ENCODE assay signal across 11 cellular contexts in the genomic region with DNA sequence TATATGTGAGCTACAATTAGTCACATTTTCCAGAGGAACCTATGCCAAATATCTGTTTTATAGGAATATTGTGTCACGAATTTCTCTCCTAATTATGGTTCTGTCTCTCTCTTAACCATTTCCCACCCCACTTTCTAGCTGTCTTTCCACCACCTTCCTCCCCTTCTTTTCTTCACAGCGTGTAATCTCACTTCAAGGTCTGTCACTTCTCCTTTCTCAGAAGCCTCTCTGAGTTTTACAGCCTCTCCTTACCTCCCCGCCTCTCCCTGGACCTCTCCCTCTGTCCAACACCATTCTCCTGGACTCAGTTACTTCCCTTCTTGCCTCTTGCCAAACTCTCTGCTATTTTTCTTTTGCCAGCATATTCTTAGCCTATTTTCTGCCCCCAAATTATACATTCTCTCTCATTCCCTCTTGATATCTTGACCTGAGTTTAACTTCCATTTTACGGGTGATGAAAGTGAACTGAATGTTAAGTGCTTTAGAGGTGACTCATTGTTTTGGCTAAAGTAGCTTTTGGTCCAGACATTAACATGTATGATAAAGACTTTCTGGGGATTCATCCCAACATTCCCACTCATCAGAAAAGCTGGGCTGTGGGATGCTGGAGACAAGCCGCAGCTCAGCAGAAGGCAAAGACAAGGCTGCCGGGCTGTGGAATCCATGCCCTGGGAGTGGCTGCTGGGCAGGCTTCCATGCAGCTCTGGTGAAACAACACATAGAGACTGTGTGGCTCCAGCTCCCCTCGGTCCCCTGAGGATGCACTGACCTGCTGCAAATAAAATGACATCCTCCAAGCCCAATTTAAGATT.
DNase-seq lines count a peak whose midpoint lies in the region; ATAC-seq, FAIRE-seq and TF ChIP-seq lines count a peak whose summit lies in the region.
"Had no signal": no experiment of that assay in that cellular context is flagged by ENCODE, and none has a peak within 500 bp of the region (broad histone marks: within the 10 kb centered on the region; RNA-seq: fewer than 3 reads in every experiment).

No MANE protein-coding gene starts in this region.

- 18% methylated on average over 5 of the region's 7 CpGs; no CpG with 5 or more reads in 1 of the 2 experiments for WGBS in IMR-90 (ENCODE audit: extremely low coverage in 2 of 2, insufficient read length in 1 of 2), 2 experiments
- 52 to 64% methylated on average over 7 of the region's 7 CpGs for WGBS in lung, 2 donors

- H4K5ac ChIP-seq in IMR-90 (ENCODE audit: low read depth, low read length) = no peak overlapping the region

- H2BK120ac ChIP-seq in IMR-90 (ENCODE audit: low read depth, low read length) = no peak overlapping the region

- no peak overlapping the region for H3K4me3 ChIP-seq in IMR-90 (ENCODE audit: insufficient read depth, low read depth, low read length)
- no peak overlapping the region for H3K4me3 ChIP-seq in lung
- H3K4me3 ChIP-seq in CD4-positive, alpha-beta memory T cell (ENCODE audit: low read length in 2 of 2) = no peak overlapping the region
- H3K4me3 ChIP-seq: BLaER1 had no signal

- in situ Hi-C loops in IMR-90 (cut with MboI; ENCODE audit: low sequenced_read_pairs) = no loop called here

- no peak overlapping the region for H2BK15ac ChIP-seq in IMR-90 (ENCODE audit: low read depth, low read length)

- no peak overlapping the region for H3K18ac ChIP-seq in IMR-90 (ENCODE audit: low read depth, low read length)

- DNase-seq in A172 (ENCODE audit: low spot score) = peak; percentile 67
- peak; percentile 33 for DNase-seq in IMR-90
- peak in 6 of 61 donors; percentile 7 to 24 (median 13) for DNase-seq in caudate nucleus (lab: John Stamatoyannopoulos, UW)
- DNase-seq in lung (ENCODE audit: low spot score) = peak; percentile 28
- DNase-seq in CD4-positive, alpha-beta memory T cell = no peak
- DNase-seq in ureter (ENCODE audit: low spot score) = no peak
- DNase-seq in HTR-8/SVneo (ENCODE audit: insufficient read length, low spot score) = no peak
- DNase-seq: activated CD4-positive, alpha-beta T cell treated with anti-CD3 and anti-CD28 coated beads, Interleukin-2, amount 50 U/mL, for 1 hour; SHP77 treated with DMSO at 0.1 percent for 48 hours had no signal

- CTCF ChIA-PET in IMR-90 (lab: Yijun Ruan, JAX) = interaction anchor here (0.9 kb wide), 1 partner anchor 101 kb away, joined by 3 read pairs; no protein-coding TSS in a partner anchor
- CTCF ChIA-PET in CD4-positive, alpha-beta memory T cell (lab: Charles Lee; ENCODE audit: partially characterized antibody) = no interaction called here

- FAIRE-seq in HTR-8/SVneo (lab: Jason Lieb, UNC) = no peak

- H3K27ac ChIP-seq in IMR-90 (ENCODE audit: insufficient read depth, low read length) (no peak overlapping the region), caudate nucleus (ENCODE audit: low read depth, low read length) (peak overlapping the region; percentile 16), lung (ENCODE audit: low read depth in 1 of 2, low read length in 1 of 2) (no peak overlapping the region)
- no peak overlapping the region for H3K27ac ChIP-seq in CD4-positive, alpha-beta memory T cell (ENCODE audit: low read depth, low read length)
- H3K27ac ChIP-seq: BLaER1 had no signal

- no peak overlapping the region for H3K23ac ChIP-seq in IMR-90 (ENCODE audit: low read depth, low read length)

- no peak overlapping the region for H3K4ac ChIP-seq in IMR-90 (ENCODE audit: low read depth, low read length)

- TF ChIP-seq POLR2A in IMR-90 (IDR thresholded peaks at IDR 0.05; ENCODE audit: low read depth, low read length) = no peak

- no peaks in the 10 kb centered on the region for H3K9me1 ChIP-seq in IMR-90 (ENCODE audit: insufficient read depth, low read length)

- H3K79me1 ChIP-seq in IMR-90 (ENCODE audit: low read depth in 1 of 2, low read length in 2 of 2) = no peaks in the 10 kb centered on the region

- H3K27me3 Mint-ChIP-seq in CD4-positive, alpha-beta memory T cell = peaks cover 0 to 2% of the 10 kb centered on the region in 2 donors

- no peak overlapping the region for H2AK5ac ChIP-seq in IMR-90 (ENCODE audit: low read depth, low read length)

- H3K4me1 Mint-ChIP-seq in CD4-positive, alpha-beta memory T cell = no peaks in the 10 kb centered on the region

- TF ChIP-seq CTCF in IMR-90 (conservative IDR thresholded peaks at IDR 0.05; ENCODE audit: low read depth, low read length) (no peak), lung (IDR thresholded peaks at IDR 0.05; ENCODE audit: control extremely low read depth, extremely low read depth) (no peak)

- no peak overlapping the region for H4K8ac ChIP-seq in IMR-90 (ENCODE audit: low read depth in 2 of 2, low read length in 2 of 2)

- H3K27ac Mint-ChIP-seq in CD4-positive, alpha-beta memory T cell = no peak overlapping the region

- H3K36me3 ChIP-seq in IMR-90 (ENCODE audit: control insufficient read depth, insufficient read depth, low read length) (no peaks in the 10 kb centered on the region), lung (ENCODE audit: control insufficient read depth in 2 of 2, insufficient read depth in 2 of 2, low read length in 2 of 2) (no peaks in the 10 kb centered on the region)
- no peaks in the 10 kb centered on the region for H3K36me3 ChIP-seq in CD4-positive, alpha-beta memory T cell (ENCODE audit: insufficient read depth, low read length)
- H3K36me3 ChIP-seq: BLaER1 had no signal

- no peak overlapping the region for H3K4me2 ChIP-seq in IMR-90 (ENCODE audit: low read depth, low read length)
- H3K4me2 ChIP-seq: BLaER1 had no signal

- H3K14ac ChIP-seq in IMR-90 (replicated peaks; ENCODE audit: low read depth, low read length) = no peak overlapping the region

- BruUV-seq in IMR-90 (replicated peaks; lab: Mats Ljungman, UMichigan) = no TSS peak

- H2AK9ac ChIP-seq in IMR-90 (replicated peaks; ENCODE audit: low read depth, low read length, poor library complexity) = no peak overlapping the region

- no peak overlapping the region for H2BK5ac ChIP-seq in IMR-90 (ENCODE audit: low read depth, low read length, poor library complexity, severe bottlenecking)

- no peak overlapping the region for H3K9ac ChIP-seq in IMR-90 (ENCODE audit: low read depth, low read length)
- H3K9ac ChIP-seq: BLaER1 had no signal

- H2AFZ ChIP-seq in IMR-90 (replicated peaks; ENCODE audit: low read length, poor library complexity) = no peak overlapping the region

- no peaks in the 10 kb centered on the region for H4K20me1 ChIP-seq in IMR-90 (ENCODE audit: insufficient read depth, low read length)
- H4K20me1 ChIP-seq: BLaER1 had no signal

- H3K9me3 ChIP-seq in IMR-90 (ENCODE audit: control insufficient read depth, insufficient read depth, low read length) (no peaks in the 10 kb centered on the region), lung (ENCODE audit: control insufficient read depth in 2 of 2, insufficient read depth in 1 of 2, low read length in 1 of 2) (peaks cover 0 to 2% of the 10 kb centered on the region in 2 donors)
- H3K9me3 ChIP-seq in CD4-positive, alpha-beta memory T cell (ENCODE audit: control insufficient read depth in 1 of 2, low read length in 2 of 2) = no peaks in the 10 kb centered on the region
- H3K9me3 ChIP-seq: BLaER1 had no signal

- H3K4me3 Mint-ChIP-seq in CD4-positive, alpha-beta memory T cell = no peak overlapping the region

- no peak overlapping the region for H4K91ac ChIP-seq in IMR-90 (ENCODE audit: insufficient read depth, low read depth, low read length)

- intact Hi-C loops in IMR-90 (cut with micrococcal nuclease) = no loop called here
- intact Hi-C loops in CD4-positive, alpha-beta memory T cell (cut with micrococcal nuclease) = no loop called here

- H3K27me3 ChIP-seq in IMR-90 (ENCODE audit: control insufficient read depth, insufficient read depth, low read length) (no peaks in the 10 kb centered on the region), lung (ENCODE audit: control insufficient read depth, insufficient read depth) (no peaks in the 10 kb centered on the region)
- no peaks in the 10 kb centered on the region for H3K27me3 ChIP-seq in CD4-positive, alpha-beta memory T cell (ENCODE audit: insufficient read depth, low read length)
- H3K27me3 ChIP-seq: BLaER1 had no signal

- no peak overlapping the region for H2BK20ac ChIP-seq in IMR-90 (ENCODE audit: low read depth, low read length)

- H3K56ac ChIP-seq in IMR-90 (ENCODE audit: extremely low read depth, insufficient read depth, low read length) = no peak overlapping the region

- no peaks in the 10 kb centered on the region for H3K36me3 Mint-ChIP-seq in CD4-positive, alpha-beta memory T cell

- TF ChIP-seq RAD21 in IMR-90 (IDR thresholded peaks at IDR 0.05; ENCODE audit: low read length) = no peak

- ATAC-seq in IMR-90 (ENCODE audit: low read depth) (no peak), lung (ENCODE audit: insufficient read depth, low FRiP score) (no peak), GM21381 (IDR thresholded peaks at IDR 0.05; ENCODE audit: unreplicated experiment) (no peak)

- no peaks in the 10 kb centered on the region for H3K9me3 Mint-ChIP-seq in CD4-positive, alpha-beta memory T cell

- H3K4me1 ChIP-seq in IMR-90 (ENCODE audit: control insufficient read depth, insufficient read depth, low read length) (no peaks in the 10 kb centered on the region), lung (ENCODE audit: control insufficient read depth in 2 of 2, insufficient read depth in 2 of 2, low read length in 2 of 2) (no peaks in the 10 kb centered on the region)
- no peaks in the 10 kb centered on the region for H3K4me1 ChIP-seq in CD4-positive, alpha-beta memory T cell (ENCODE audit: insufficient read depth, low read length)
- H3K4me1 ChIP-seq: BLaER1 had no signal

- dilution Hi-C loops in IMR-90 (cut with HindIII; ENCODE audit: low sequenced_read_pairs, unreplicated experiment) = no loop called here

- POLR2A ChIA-PET in IMR-90 (lab: Charles Lee; ENCODE audit: unreplicated experiment) = no interaction called here
- POLR2A ChIA-PET in CD4-positive, alpha-beta memory T cell (lab: Charles Lee; ENCODE audit: partially characterized antibody) = no interaction called here

TF ChIP-seq in IMR-90, 13 proteins besides CTCF, POLR2A, EP300 and RAD21 (continues in another document):
- no peak for TF ChIP-seq SMC3 (IDR thresholded peaks at IDR 0.05; ENCODE audit: low read depth, low read length)
- TF ChIP-seq MXI1 (IDR thresholded peaks at IDR 0.05; ENCODE audit: borderline replicate concordance, low read depth, low read length) = no peak
- TF ChIP-seq RCOR1 (IDR thresholded peaks at IDR 0.05; ENCODE audit: insufficient replicate concordance, low read length) = no peak
- TF ChIP-seq, protein P1, sequence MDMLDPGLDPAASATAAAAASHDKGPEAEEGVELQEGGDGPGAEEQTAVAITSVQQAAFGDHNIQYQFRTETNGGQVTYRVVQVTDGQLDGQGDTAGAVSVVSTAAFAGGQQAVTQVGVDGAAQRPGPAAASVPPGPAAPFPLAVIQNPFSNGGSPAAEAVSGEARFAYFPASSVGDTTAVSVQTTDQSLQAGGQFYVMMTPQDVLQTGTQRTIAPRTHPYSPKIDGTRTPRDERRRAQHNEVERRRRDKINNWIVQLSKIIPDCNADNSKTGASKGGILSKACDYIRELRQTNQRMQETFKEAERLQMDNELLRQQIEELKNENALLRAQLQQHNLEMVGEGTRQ (IDR thresholded peaks at IDR 0.05; ENCODE audit: low read depth, low read length) = no peak
- TF ChIP-seq NFE2L2 (IDR thresholded peaks at IDR 0.05; ENCODE audit: low read depth, low read length) = no peak
- TF ChIP-seq BHLHE40 (IDR thresholded peaks at IDR 0.05; ENCODE audit: low read depth, low read length) = no peak
- TF ChIP-seq CHD1 (IDR thresholded peaks at IDR 0.05; ENCODE audit: low read depth, low read length) = no peak
- no peak for TF ChIP-seq CEBPB (IDR thresholded peaks at IDR 0.05; ENCODE audit: low read depth, low read length)

Comparison
In these comparisons a context has a peak if more than half of its experiments do, and no peak if none do; other contexts are left out.
1. DNase-seq: peak in A172 (single experiment), IMR-90 (single experiment) and lung (single experiment); none in CD4-positive, alpha-beta memory T cell (0 of 5), ureter (single experiment) and HTR-8/SVneo (single experiment).